ENCODE assay signal across 9 cellular contexts in genomic region chr4:54281060-54281781, GRCh38. TPM values are rescaled to one million over a fixed set of nuclear protein-coding genes. Genes with fewer than 3 reads are reported as not detected.
DNase-seq lines count a peak whose midpoint lies in the region; ATAC-seq, FAIRE-seq and TF ChIP-seq lines count a peak whose summit lies in the region.
"Had no signal": no experiment of that assay in that cellular context is flagged by ENCODE, and none has a peak within 500 bp of the region (broad histone marks: within the 10 kb centered on the region; RNA-seq: fewer than 3 reads in every experiment).

No MANE protein-coding gene starts in this region.

- intact Hi-C loops in kidney (cut with DNase I) (no loop called here), tibial artery (cut with DNase I; ENCODE audit: low total_unique reads) (no loop called here)

- peak; percentile 11 for FAIRE-seq in kidney (lab: Jason Lieb, UNC)

- H3K4me3 ChIP-seq in cardiac fibroblast (replicated peaks in 1 of 2; ENCODE audit: low read depth in 2 of 2, low read length in 2 of 2) (no peak overlapping the region), kidney (ENCODE audit: low read length in 2 of 2) (no peak overlapping the region), tibial artery (no peak overlapping the region)

- H3K36me3 ChIP-seq in kidney (ENCODE audit: control insufficient read depth in 1 of 2, insufficient read depth in 2 of 2, low read length in 2 of 2) (no peaks in the 10 kb centered on the region), tibial artery (peaks cover 0 to 25% (median 8%) of the 10 kb centered on the region in 3 donors)

- DNase-seq in LHCN-M2 (ENCODE audit: low read depth): peak; percentile 94
- peak; percentile 93 to 99 for DNase-seq in cardiac fibroblast (ENCODE audit: low read depth in 2 of 2)
- peak; percentile 82 for DNase-seq in kidney
- DNase-seq in tibial artery: peak; percentile 91 to 95
- no peak for DNase-seq in activated CD4-positive, CD25-positive, alpha-beta regulatory T cell (lab: John Stamatoyannopoulos, UW)
- DNase-seq: NCI-H82 had no signal

- TF ChIP-seq CTCF in cardiac fibroblast (IDR thresholded peaks at IDR 0.05; ENCODE audit: low read depth, low read length) (no peak), kidney (IDR thresholded peaks at IDR 0.05; ENCODE audit: borderline replicate concordance, extremely low read depth, insufficient read depth) (no peak), tibial artery (IDR thresholded peaks at IDR 0.05) (no peak)

- H3K27ac ChIP-seq in kidney (ENCODE audit: low read depth in 2 of 2, low read length in 2 of 2): peak overlapping the region in 1 of 2 donors; percentile 51
- peak overlapping the region; percentile 57 to 69 for H3K27ac ChIP-seq in tibial artery

- H3K9ac ChIP-seq in kidney (ENCODE audit: low read length in 2 of 2): no peak overlapping the region

- H3K4me1 ChIP-seq in kidney (ENCODE audit: control insufficient read depth in 1 of 2, insufficient read depth in 1 of 2, low read depth in 1 of 2, low read length in 2 of 2) (peaks cover 2 to 8% of the 10 kb centered on the region in 2 donors), tibial artery (peaks cover 0 to 56% (median 39%) of the 10 kb centered on the region in 4 donors)

- no peak for ATAC-seq in GM21360 (IDR thresholded peaks at IDR 0.05; ENCODE audit: unreplicated experiment)
- ATAC-seq in GM19328 (IDR thresholded peaks at IDR 0.05; ENCODE audit: unreplicated experiment): no peak
- ATAC-seq in HG02642 (IDR thresholded peaks at IDR 0.05; ENCODE audit: poor library complexity, unreplicated experiment): no peak

- no peaks in the 10 kb centered on the region for H3K27me3 ChIP-seq in tibial artery

- H3K9me3 ChIP-seq in kidney (ENCODE audit: control insufficient read depth in 1 of 2, low read length in 2 of 2) (peaks cover 0 to 3% of the 10 kb centered on the region in 2 donors), tibial artery (peaks cover 0 to 7% (median 4%) of the 10 kb centered on the region in 3 donors)

RNA-seq across cellular contexts. Expression of gene PDGFRA, which starts 52.1 kb away (rescaled TPM):
- total RNA-seq in LHCN-M2 (2014; rRNA removed): 0.98 and 2.1 TPM in 2 replicates
- 1.8 TPM for polyA plus RNA-seq in LHCN-M2 (2012)
- total RNA-seq in kidney: 71.0 TPM
- polyA plus RNA-seq in kidney (ENCODE audit: insufficient read depth, low read depth, low replicate concordance): 12.3 TPM

Comparison
In these comparisons a context has a peak if more than half of its experiments do, and no peak if none do; other contexts are left out.
1. DNase-seq: peak in LHCN-M2 (single experiment), cardiac fibroblast (2 of 2), kidney (single experiment) and tibial artery (2 of 2); none in activated CD4-positive, CD25-positive, alpha-beta regulatory T cell (0 of 4).
2. RNA of gene PDGFRA, which starts 52.1 kb away (total RNA-seq): 71.0 TPM in kidney (single experiment); 0.98 to 2.1 TPM in LHCN-M2; every median in the first group is over 10 times any median in the second.